In the genomic region with DNA sequence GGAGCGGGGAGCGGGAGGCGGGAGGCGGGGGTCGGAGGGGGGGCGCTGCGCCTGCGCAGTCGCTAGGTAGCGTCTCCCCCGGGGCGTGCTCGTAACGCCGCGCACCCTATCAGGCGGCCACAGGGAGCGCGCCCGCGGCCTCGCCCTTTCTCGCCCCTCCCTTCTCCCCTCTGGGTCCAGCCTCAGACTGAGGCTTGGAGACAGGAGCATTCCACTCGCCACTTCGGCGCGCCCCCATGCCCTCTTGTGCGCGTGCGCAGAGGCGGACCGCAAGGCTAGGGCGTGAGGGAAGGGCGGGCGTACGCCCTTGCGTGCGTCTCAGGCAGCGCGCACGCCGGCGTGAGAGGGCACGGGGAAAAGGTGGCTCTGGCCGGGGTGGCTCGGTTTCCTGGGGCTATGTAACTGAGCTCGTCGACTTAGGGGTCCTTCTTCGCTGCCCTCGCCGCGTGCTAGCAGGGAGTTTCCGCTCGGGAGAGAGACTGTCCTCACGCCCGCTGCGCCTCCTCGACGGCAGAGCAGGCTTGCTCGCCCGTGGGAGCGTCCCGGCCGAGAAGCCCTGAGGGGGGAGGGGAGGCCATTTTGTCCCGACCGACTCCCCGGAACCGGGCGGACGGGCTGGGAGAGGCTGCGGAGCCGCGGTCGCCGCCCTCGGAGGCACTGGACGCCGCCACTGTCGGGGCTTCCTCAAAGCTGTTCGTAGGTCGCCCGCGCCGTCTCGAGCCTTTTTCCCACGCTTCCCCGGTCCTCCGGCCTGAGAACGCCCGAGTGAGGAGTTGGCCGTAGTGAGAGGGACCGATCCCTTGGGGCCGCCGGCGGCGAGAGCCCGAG, we compare ENCODE assay signal across 1 cellular context.
TF ChIP-seq lines count a peak whose summit lies in the region.

A gene (plus strand): TSS at position 316 of the 828 bp plus-strand sequence. CDS start 525 bp downstream, outside the sequence.

TF ChIP-seq in HepG2, 621 proteins besides CTCF, POLR2A, EP300 and RAD21 (continued from another document and continues in another):
- TF ChIP-seq, protein P1, sequence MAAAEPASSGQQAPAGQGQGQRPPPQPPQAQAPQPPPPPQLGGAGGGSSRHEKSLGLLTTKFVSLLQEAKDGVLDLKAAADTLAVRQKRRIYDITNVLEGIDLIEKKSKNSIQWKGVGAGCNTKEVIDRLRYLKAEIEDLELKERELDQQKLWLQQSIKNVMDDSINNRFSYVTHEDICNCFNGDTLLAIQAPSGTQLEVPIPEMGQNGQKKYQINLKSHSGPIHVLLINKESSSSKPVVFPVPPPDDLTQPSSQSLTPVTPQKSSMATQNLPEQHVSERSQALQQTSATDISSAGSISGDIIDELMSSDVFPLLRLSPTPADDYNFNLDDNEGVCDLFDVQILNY (CRISPR knock-in tag; conservative IDR thresholded peaks at IDR 0.05) = no peak; the same call in 1 of the 2 replicates
- TF ChIP-seq, protein P2, sequence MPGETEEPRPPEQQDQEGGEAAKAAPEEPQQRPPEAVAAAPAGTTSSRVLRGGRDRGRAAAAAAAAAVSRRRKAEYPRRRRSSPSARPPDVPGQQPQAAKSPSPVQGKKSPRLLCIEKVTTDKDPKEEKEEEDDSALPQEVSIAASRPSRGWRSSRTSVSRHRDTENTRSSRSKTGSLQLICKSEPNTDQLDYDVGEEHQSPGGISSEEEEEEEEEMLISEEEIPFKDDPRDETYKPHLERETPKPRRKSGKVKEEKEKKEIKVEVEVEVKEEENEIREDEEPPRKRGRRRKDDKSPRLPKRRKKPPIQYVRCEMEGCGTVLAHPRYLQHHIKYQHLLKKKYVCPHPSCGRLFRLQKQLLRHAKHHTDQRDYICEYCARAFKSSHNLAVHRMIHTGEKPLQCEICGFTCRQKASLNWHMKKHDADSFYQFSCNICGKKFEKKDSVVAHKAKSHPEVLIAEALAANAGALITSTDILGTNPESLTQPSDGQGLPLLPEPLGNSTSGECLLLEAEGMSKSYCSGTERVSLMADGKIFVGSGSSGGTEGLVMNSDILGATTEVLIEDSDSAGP (CRISPR knock-in tag; IDR thresholded peaks at IDR 0.05; ENCODE audit: borderline replicate concordance) = peak; percentile 95
- peak; percentile 44; the same call in 1 of the 2 replicates for TF ChIP-seq ZMYM2 (CRISPR knock-in tag; IDR thresholded peaks at IDR 0.05)
- TF ChIP-seq SNRNP70 (IDR thresholded peaks at IDR 0.05; ENCODE audit: low read depth, low read length) = no peak
- no peak for TF ChIP-seq TBL1XR1 (IDR thresholded peaks at IDR 0.05; ENCODE audit: borderline replicate concordance, low read length, partially characterized antibody)
- peak; percentile 68; the same call in 1 of the 2 replicates for TF ChIP-seq ZNF572 (CRISPR knock-in tag; IDR thresholded peaks at IDR 0.05)
- TF ChIP-seq ZNF160 (CRISPR knock-in tag; IDR thresholded peaks at IDR 0.05) = peak; percentile 97
- TF ChIP-seq HOXA9 (CRISPR knock-in tag; IDR thresholded peaks at IDR 0.05; ENCODE audit: borderline replicate concordance) = peak; percentile 69; the same call in 1 of the 2 replicates
- peak; percentile 98 for TF ChIP-seq ZNF543 (CRISPR knock-in tag; IDR thresholded peaks at IDR 0.05)
- peak; percentile 86 for TF ChIP-seq MEF2D (CRISPR knock-in tag; IDR thresholded peaks at IDR 0.05)
- TF ChIP-seq, protein P3, sequence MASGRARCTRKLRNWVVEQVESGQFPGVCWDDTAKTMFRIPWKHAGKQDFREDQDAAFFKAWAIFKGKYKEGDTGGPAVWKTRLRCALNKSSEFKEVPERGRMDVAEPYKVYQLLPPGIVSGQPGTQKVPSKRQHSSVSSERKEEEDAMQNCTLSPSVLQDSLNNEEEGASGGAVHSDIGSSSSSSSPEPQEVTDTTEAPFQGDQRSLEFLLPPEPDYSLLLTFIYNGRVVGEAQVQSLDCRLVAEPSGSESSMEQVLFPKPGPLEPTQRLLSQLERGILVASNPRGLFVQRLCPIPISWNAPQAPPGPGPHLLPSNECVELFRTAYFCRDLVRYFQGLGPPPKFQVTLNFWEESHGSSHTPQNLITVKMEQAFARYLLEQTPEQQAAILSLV (CRISPR knock-in tag; IDR thresholded peaks at IDR 0.05; ENCODE audit: borderline replicate concordance) = peak; percentile 98
- TF ChIP-seq, protein P4, sequence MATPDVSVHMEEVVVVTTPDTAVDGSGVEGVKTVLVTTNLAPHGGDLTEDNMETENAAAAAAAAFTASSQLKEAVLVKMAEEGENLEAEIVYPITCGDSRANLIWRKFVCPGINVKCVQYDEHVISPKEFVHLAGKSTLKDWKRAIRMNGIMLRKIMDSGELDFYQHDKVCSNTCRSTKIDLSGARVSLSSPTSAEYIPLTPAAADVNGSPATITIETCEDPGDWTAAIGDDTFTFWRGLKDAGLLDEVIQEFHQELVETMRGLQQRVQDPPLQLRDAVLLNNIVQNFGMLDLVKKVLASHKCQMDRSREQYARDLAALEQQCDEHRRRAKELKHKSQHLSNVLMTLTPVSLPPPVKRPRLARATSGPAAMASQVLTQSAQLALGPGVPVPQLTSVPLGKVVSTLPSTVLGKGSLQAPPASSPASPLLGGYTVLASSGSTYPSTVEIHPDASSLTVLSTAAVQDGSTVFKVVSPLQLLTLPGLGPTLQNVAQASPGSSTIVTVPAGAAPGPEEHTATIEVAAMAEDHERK (CRISPR knock-in tag; IDR thresholded peaks at IDR 0.05; ENCODE audit: low read depth) = peak; percentile 100
- no peak; the same call in 1 of the 2 replicates for TF ChIP-seq ATF7-NPFF (CRISPR knock-in tag; IDR thresholded peaks at IDR 0.05; ENCODE audit: low read depth)
- peak; percentile 58; the same call in 1 of the 2 replicates for TF ChIP-seq MEIS1 (CRISPR knock-in tag; IDR thresholded peaks at IDR 0.05; ENCODE audit: borderline replicate concordance)
- TF ChIP-seq KDM1A (CRISPR knock-in tag; IDR thresholded peaks at IDR 0.05) = 0 out of 2 replicates have a peak, but pooled peaks have one; percentile 28
- TF ChIP-seq MBNL3 (CRISPR knock-in tag; conservative IDR thresholded peaks at IDR 0.05) = no peak
- TF ChIP-seq REXO4 (CRISPR knock-in tag; IDR thresholded peaks at IDR 0.05; ENCODE audit: borderline replicate concordance) = no peak
- TF ChIP-seq, protein P5, sequence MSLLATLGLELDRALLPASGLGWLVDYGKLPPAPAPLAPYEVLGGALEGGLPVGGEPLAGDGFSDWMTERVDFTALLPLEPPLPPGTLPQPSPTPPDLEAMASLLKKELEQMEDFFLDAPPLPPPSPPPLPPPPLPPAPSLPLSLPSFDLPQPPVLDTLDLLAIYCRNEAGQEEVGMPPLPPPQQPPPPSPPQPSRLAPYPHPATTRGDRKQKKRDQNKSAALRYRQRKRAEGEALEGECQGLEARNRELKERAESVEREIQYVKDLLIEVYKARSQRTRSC (CRISPR knock-in tag; IDR thresholded peaks at IDR 0.05; ENCODE audit: low read depth) = peak; percentile 91; the same call in 1 of the 2 replicates
- peak; percentile 80 for TF ChIP-seq PHF21A (CRISPR knock-in tag; IDR thresholded peaks at IDR 0.05)
- TF ChIP-seq FOSL2 (CRISPR knock-in tag; IDR thresholded peaks at IDR 0.05) = peak; percentile 64
- TF ChIP-seq SAP130 (CRISPR knock-in tag; IDR thresholded peaks at IDR 0.05; ENCODE audit: low read depth) = peak; percentile 96
- TF ChIP-seq, protein P6, sequence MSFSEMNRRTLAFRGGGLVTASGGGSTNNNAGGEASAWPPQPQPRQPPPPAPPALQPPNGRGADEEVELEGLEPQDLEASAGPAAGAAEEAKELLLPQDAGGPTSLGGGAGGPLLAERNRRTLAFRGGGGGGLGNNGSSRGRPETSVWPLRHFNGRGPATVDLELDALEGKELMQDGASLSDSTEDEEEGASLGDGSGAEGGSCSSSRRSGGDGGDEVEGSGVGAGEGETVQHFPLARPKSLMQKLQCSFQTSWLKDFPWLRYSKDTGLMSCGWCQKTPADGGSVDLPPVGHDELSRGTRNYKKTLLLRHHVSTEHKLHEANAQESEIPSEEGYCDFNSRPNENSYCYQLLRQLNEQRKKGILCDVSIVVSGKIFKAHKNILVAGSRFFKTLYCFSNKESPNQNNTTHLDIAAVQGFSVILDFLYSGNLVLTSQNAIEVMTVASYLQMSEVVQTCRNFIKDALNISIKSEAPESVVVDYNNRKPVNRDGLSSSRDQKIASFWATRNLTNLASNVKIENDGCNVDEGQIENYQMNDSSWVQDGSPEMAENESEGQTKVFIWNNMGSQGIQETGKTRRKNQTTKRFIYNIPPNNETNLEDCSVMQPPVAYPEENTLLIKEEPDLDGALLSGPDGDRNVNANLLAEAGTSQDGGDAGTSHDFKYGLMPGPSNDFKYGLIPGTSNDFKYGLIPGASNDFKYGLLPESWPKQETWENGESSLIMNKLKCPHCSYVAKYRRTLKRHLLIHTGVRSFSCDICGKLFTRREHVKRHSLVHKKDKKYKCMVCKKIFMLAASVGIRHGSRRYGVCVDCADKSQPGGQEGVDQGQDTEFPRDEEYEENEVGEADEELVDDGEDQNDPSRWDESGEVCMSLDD (CRISPR knock-in tag; IDR thresholded peaks at IDR 0.05; ENCODE audit: borderline replicate concordance) = no peak
- no peak for TF ChIP-seq SP1 (IDR thresholded peaks at IDR 0.05)
- TF ChIP-seq SP1 (CRISPR knock-in tag; IDR thresholded peaks at IDR 0.05) = peak; percentile 96
- TF ChIP-seq ETV5 (CRISPR knock-in tag; IDR thresholded peaks at IDR 0.05; ENCODE audit: borderline replicate concordance) = peak; percentile 73
- 0 out of 2 replicates have a peak, but pooled peaks have one; percentile 7 for TF ChIP-seq ZNF644 (CRISPR knock-in tag; IDR thresholded peaks at IDR 0.05; ENCODE audit: low read depth)
- TF ChIP-seq, protein P7, sequence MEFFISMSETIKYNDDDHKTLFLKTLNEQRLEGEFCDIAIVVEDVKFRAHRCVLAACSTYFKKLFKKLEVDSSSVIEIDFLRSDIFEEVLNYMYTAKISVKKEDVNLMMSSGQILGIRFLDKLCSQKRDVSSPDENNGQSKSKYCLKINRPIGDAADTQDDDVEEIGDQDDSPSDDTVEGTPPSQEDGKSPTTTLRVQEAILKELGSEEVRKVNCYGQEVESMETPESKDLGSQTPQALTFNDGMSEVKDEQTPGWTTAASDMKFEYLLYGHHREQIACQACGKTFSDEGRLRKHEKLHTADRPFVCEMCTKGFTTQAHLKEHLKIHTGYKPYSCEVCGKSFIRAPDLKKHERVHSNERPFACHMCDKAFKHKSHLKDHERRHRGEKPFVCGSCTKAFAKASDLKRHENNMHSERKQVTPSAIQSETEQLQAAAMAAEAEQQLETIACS (CRISPR knock-in tag; IDR thresholded peaks at IDR 0.05) = peak; percentile 99
- TF ChIP-seq, protein P8, sequence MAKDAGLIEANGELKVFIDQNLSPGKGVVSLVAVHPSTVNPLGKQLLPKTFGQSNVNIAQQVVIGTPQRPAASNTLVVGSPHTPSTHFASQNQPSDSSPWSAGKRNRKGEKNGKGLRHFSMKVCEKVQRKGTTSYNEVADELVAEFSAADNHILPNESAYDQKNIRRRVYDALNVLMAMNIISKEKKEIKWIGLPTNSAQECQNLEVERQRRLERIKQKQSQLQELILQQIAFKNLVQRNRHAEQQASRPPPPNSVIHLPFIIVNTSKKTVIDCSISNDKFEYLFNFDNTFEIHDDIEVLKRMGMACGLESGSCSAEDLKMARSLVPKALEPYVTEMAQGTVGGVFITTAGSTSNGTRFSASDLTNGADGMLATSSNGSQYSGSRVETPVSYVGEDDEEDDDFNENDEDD (CRISPR knock-in tag; IDR thresholded peaks at IDR 0.05; ENCODE audit: borderline replicate concordance) = peak; percentile 86
- TF ChIP-seq, protein P9, sequence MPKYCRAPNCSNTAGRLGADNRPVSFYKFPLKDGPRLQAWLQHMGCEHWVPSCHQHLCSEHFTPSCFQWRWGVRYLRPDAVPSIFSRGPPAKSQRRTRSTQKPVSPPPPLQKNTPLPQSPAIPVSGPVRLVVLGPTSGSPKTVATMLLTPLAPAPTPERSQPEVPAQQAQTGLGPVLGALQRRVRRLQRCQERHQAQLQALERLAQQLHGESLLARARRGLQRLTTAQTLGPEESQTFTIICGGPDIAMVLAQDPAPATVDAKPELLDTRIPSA (CRISPR knock-in tag; IDR thresholded peaks at IDR 0.05; ENCODE audit: borderline replicate concordance) = peak; percentile 54; the same call in 1 of the 2 replicates
- no peak; the same call in 1 of the 2 replicates for TF ChIP-seq BCL6 (CRISPR knock-in tag; IDR thresholded peaks at IDR 0.05)
- TF ChIP-seq, protein P10, sequence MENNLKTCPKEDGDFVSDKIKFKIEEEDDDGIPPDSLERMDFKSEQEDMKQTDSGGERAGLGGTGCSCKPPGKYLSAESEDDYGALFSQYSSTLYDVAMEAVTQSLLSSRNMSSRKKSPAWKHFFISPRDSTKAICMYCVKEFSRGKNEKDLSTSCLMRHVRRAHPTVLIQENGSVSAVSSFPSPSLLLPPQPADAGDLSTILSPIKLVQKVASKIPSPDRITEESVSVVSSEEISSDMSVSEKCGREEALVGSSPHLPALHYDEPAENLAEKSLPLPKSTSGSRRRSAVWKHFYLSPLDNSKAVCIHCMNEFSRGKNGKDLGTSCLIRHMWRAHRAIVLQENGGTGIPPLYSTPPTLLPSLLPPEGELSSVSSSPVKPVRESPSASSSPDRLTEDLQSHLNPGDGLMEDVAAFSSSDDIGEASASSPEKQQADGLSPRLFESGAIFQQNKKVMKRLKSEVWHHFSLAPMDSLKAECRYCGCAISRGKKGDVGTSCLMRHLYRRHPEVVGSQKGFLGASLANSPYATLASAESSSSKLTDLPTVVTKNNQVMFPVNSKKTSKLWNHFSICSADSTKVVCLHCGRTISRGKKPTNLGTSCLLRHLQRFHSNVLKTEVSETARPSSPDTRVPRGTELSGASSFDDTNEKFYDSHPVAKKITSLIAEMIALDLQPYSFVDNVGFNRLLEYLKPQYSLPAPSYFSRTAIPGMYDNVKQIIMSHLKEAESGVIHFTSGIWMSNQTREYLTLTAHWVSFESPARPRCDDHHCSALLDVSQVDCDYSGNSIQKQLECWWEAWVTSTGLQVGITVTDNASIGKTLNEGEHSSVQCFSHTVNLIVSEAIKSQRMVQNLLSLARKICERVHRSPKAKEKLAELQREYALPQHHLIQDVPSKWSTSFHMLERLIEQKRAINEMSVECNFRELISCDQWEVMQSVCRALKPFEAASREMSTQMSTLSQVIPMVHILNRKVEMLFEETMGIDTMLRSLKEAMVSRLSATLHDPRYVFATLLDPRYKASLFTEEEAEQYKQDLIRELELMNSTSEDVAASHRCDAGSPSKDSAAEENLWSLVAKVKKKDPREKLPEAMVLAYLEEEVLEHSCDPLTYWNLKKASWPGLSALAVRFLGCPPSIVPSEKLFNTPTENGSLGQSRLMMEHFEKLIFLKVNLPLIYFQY (CRISPR knock-in tag; IDR thresholded peaks at IDR 0.05; ENCODE audit: borderline replicate concordance) = peak; percentile 85
- 0 out of 2 replicates have a peak, but pooled peaks have one; percentile 9 for TF ChIP-seq ZNF44 (CRISPR knock-in tag; IDR thresholded peaks at IDR 0.05)
- peak; percentile 87; the same call in 1 of the 2 replicates for TF ChIP-seq ZIK1 (CRISPR knock-in tag; IDR thresholded peaks at IDR 0.05; ENCODE audit: borderline replicate concordance, low read depth)
- TF ChIP-seq ZFY (CRISPR knock-in tag; IDR thresholded peaks at IDR 0.05) = peak; percentile 93
- TF ChIP-seq MAFK (conservative IDR thresholded peaks at IDR 0.05 in 1 of 2, IDR thresholded peaks at IDR 0.05 in 1 of 2; ENCODE audit: low read length in 2 of 2) = no peak
- TF ChIP-seq HOXA5 (CRISPR knock-in tag; IDR thresholded peaks at IDR 0.05) = peak; percentile 97
